16 cellular contexts compared by ENCODE assay signal in the genomic region with DNA sequence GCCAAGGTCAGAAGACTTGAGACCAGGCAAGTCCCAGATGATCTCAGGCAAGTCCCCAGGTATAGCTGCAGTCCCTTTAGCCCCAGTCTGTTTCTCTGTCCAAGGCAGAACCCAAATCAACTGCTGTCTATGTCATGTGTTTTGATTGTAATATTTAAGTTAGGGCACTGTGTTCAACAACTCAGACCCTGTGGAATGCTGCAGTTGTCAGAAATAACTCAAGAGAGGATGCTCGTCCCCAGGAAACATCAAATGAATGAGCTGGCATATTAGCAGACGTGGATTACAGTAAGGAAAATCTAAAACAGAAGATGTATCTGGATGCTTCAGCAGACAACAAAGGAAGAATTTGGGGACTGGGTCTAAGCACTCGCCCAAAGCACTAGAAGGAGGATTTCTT.
DNase-seq lines count a peak whose midpoint lies in the region; ATAC-seq and TF ChIP-seq lines count a peak whose summit lies in the region.
"Had no signal": no experiment of that assay in that cellular context is flagged by ENCODE, and none has a peak within 500 bp of the region (broad histone marks: within the 10 kb centered on the region; RNA-seq: fewer than 3 reads in every experiment).

No MANE protein-coding gene starts in this region.

- H3K27me3 ChIP-seq in BLaER1 (no peaks in the 10 kb centered on the region), Karpas-422 (ENCODE audit: low read length) (no peaks in the 10 kb centered on the region), endodermal cell (ENCODE audit: control insufficient read depth, insufficient read depth, low read length, poor library complexity, severe bottlenecking) (peaks cover 51% of the 10 kb centered on the region), neural cell (ENCODE audit: insufficient read depth, low read depth, low read length) (no peaks in the 10 kb centered on the region)
- H3K27me3 ChIP-seq: stomach had no signal

- TF ChIP-seq EP300 in neural cell (conservative IDR thresholded peaks at IDR 0.05; ENCODE audit: poor library complexity, severe bottlenecking) = no peak

- H3K36me3 Mint-ChIP-seq in endodermal cell (ENCODE audit: low read depth) = no peaks in the 10 kb centered on the region
- no peaks in the 10 kb centered on the region for H3K36me3 Mint-ChIP-seq in activated T-helper 1 cell treated with anti-CD3 and anti-CD28 coated beads, Interleukin-12 subunit alpha, Interleukin-12 subunit beta, Interleukin-2, Interleukin-4 antibody, amounts not matched to agents 30 ng/mL and 10 ng/mL and 1 ng/mL, durations not matched to agents 14 hours and 24 hours and 36 hours (ENCODE audit: low read depth)
- no peaks in the 10 kb centered on the region for H3K36me3 Mint-ChIP-seq in activated T-cell treated with anti-CD3 and anti-CD28 coated beads, Interleukin-2, amount 50 U/mL, for 4 hours (ENCODE audit: insufficient read depth)
- H3K36me3 Mint-ChIP-seq in activated CD8-positive, alpha-beta T cell treated with anti-CD3 and anti-CD28 coated beads, Interleukin-2, amount 10 ng/mL, durations not matched to agents 7 days and 5 days (ENCODE audit: low read depth) = no peaks in the 10 kb centered on the region
- H3K36me3 Mint-ChIP-seq: CD4-positive, CD25-positive, alpha-beta regulatory T cell had no signal

- peaks cover 3% of the 10 kb centered on the region for H3F3A ChIP-seq in neural cell (ENCODE audit: insufficient read depth, low read length, poor library complexity, severe bottlenecking)

- H3K27ac ChIP-seq in BLaER1 (0 out of 2 replicates have a peak overlapping the region, but pooled peaks have one; percentile 10), Karpas-422 (ENCODE audit: low read length) (peak overlapping the region; percentile 80), endodermal cell (ENCODE audit: low read depth, low read length) (no peak overlapping the region), neural cell (ENCODE audit: low read length) (no peak overlapping the region)

- peaks cover 62% of the 10 kb centered on the region for H3K27me3 Mint-ChIP-seq in endodermal cell (ENCODE audit: insufficient read depth)
- peaks cover 26% of the 10 kb centered on the region for H3K27me3 Mint-ChIP-seq in activated T-helper 1 cell treated with anti-CD3 and anti-CD28 coated beads, Interleukin-12 subunit alpha, Interleukin-12 subunit beta, Interleukin-2, Interleukin-4 antibody, amounts not matched to agents 30 ng/mL and 10 ng/mL and 1 ng/mL, durations not matched to agents 14 hours and 24 hours and 36 hours (ENCODE audit: insufficient read depth)
- H3K27me3 Mint-ChIP-seq in activated T-cell treated with anti-CD3 and anti-CD28 coated beads, Interleukin-2, amount 50 U/mL, for 4 hours (ENCODE audit: low read depth) = peaks cover 4% of the 10 kb centered on the region
- peaks cover 24% of the 10 kb centered on the region for H3K27me3 Mint-ChIP-seq in activated CD8-positive, alpha-beta T cell treated with anti-CD3 and anti-CD28 coated beads, Interleukin-2, amount 10 ng/mL, durations not matched to agents 7 days and 5 days (ENCODE audit: low read depth)

- ATAC-seq in activated T-cell treated with anti-CD3 and anti-CD28 coated beads, Interleukin-2, amount 50 U/mL, for 4 hours = no peak
- no peak for ATAC-seq in activated CD8-positive, alpha-beta T cell treated with anti-CD3 and anti-CD28 coated beads, Interleukin-2, amount 10 ng/mL, durations not matched to agents 7 days and 5 days

- DNase-seq in Karpas-422 (no peak), endodermal cell (peak; percentile 27), mesenteric fat pad (ENCODE audit: low spot score) (no peak)
- no peak for DNase-seq in activated T-helper 1 cell treated with anti-CD3 and anti-CD28 coated beads, Interleukin-12 subunit alpha, Interleukin-12 subunit beta, Interleukin-2, Interleukin-4 antibody, amounts not matched to agents 30 ng/mL and 10 ng/mL and 1 ng/mL, durations not matched to agents 14 hours and 24 hours and 36 hours (ENCODE audit: low spot score)
- DNase-seq in activated T-cell treated with anti-CD3 and anti-CD28 coated beads, Interleukin-2, amount 50 U/mL, for 4 hours = no peak
- DNase-seq in activated CD8-positive, alpha-beta T cell treated with anti-CD3 and anti-CD28 coated beads, Interleukin-2, amount 10 ng/mL, durations not matched to agents 7 days and 5 days = no peak
- DNase-seq: activated CD4-positive, alpha-beta T cell treated with anti-CD3 and anti-CD28 coated beads, Interleukin-2, amount 50 U/mL, for 1 hour; CD4-positive, CD25-positive, alpha-beta regulatory T cell; NCI-H1417 treated with DMSO at 0.1 percent for 48 hours; NCI-H510A; stimulated activated CD4-positive, alpha-beta T cell treated with anti-CD3 and anti-CD28 coated beads, Interleukin-4, amount 100 ng/mL, for 4 hours; stomach; T-helper 2 cell had no signal

- H3K9ac ChIP-seq in BLaER1 (0 out of 2 replicates have a peak overlapping the region, but pooled peaks have one; percentile 21), Karpas-422 (ENCODE audit: low read length) (peak overlapping the region; percentile 6; the same call in 1 of the 2 replicates), endodermal cell (ENCODE audit: extremely low read depth, low read length, poor library complexity, severe bottlenecking) (no peak overlapping the region), neural cell (ENCODE audit: low read length) (no peak overlapping the region)

- CTCF ChIA-PET in activated CD8-positive, alpha-beta T cell treated with anti-CD3 and anti-CD28 coated beads, Interleukin-2, amount 10 ng/mL, durations not matched to agents 7 days and 5 days (lab: Charles Lee) = no interaction called here

- H3K4me2 ChIP-seq in BLaER1 = peak overlapping the region; percentile 57; the same call in 1 of the 2 replicates
- H3K4me2 ChIP-seq in Karpas-422 (ENCODE audit: low read depth, low read length, poor library complexity, severe bottlenecking) = no peak overlapping the region
- H3K4me2 ChIP-seq in neural cell (ENCODE audit: low read length) = peak overlapping the region; percentile 7

- H3K4me3 ChIP-seq in BLaER1 (no peak overlapping the region), Karpas-422 (ENCODE audit: low read length) (no peak overlapping the region), endodermal cell (ENCODE audit: low read length) (no peak overlapping the region), neural cell (ENCODE audit: low read length) (peak overlapping the region; percentile 18)
- H3K4me3 ChIP-seq: stomach had no signal

- H3K36me3 ChIP-seq in BLaER1 (peaks cover 100% of the 10 kb centered on the region), Karpas-422 (ENCODE audit: insufficient read depth, low read length) (peaks cover 32% of the 10 kb centered on the region; the same call in 1 of the 2 replicates), endodermal cell (ENCODE audit: control insufficient read depth, insufficient read depth, low read length) (no peaks in the 10 kb centered on the region), neural cell (ENCODE audit: insufficient read depth, low read length) (peaks cover 4% of the 10 kb centered on the region)
- H3K36me3 ChIP-seq: stomach had no signal

- H3K9me3 ChIP-seq in BLaER1 = no peaks in the 10 kb centered on the region
- H3K9me3 ChIP-seq in Karpas-422 (ENCODE audit: low read length) = no peaks in the 10 kb centered on the region
- H3K9me3 ChIP-seq in endodermal cell (ENCODE audit: control insufficient read depth, low read length) = no peaks in the 10 kb centered on the region
- no peaks in the 10 kb centered on the region for H3K9me3 ChIP-seq in neural cell (ENCODE audit: low read length)
- H3K9me3 ChIP-seq: stomach had no signal

- TF ChIP-seq CTCF in endodermal cell (conservative IDR thresholded peaks at IDR 0.05) (no peak), neural cell (IDR thresholded peaks at IDR 0.05; ENCODE audit: poor library complexity, severe bottlenecking) (no peak)

- H2AFZ ChIP-seq in Karpas-422 (ENCODE audit: low read length) (no peak overlapping the region), neural cell (ENCODE audit: low read depth, low read length) (no peak overlapping the region)

- H3K27ac Mint-ChIP-seq in endodermal cell = no peak overlapping the region
- H3K27ac Mint-ChIP-seq in activated T-helper 1 cell treated with anti-CD3 and anti-CD28 coated beads, Interleukin-12 subunit alpha, Interleukin-12 subunit beta, Interleukin-2, Interleukin-4 antibody, amounts not matched to agents 30 ng/mL and 10 ng/mL and 1 ng/mL, durations not matched to agents 14 hours and 24 hours and 36 hours = no peak overlapping the region
- no peak overlapping the region for H3K27ac Mint-ChIP-seq in activated CD8-positive, alpha-beta T cell treated with anti-CD3 and anti-CD28 coated beads, Interleukin-2, amount 10 ng/mL, durations not matched to agents 7 days and 5 days
- H3K27ac Mint-ChIP-seq: activated T-helper 2 cell treated with anti-CD3 and anti-CD28 coated beads, Interferon-gamma antibody, Interleukin-2, Interleukin-4, amounts not matched to agents 10 μg/mL and 5 μg/mL and 100 μg/mL, durations not matched to agents 14 hours and 24 hours and 36 hours; CD4-positive, CD25-positive, alpha-beta regulatory T cell had no signal

- intact Hi-C loops in activated T-helper 1 cell treated with anti-CD3 and anti-CD28 coated beads, Interleukin-12 subunit alpha, Interleukin-12 subunit beta, Interleukin-2, Interleukin-4 antibody, amounts not matched to agents 30 ng/mL and 10 ng/mL and 1 ng/mL, durations not matched to agents 14 hours and 24 hours and 36 hours (cut with micrococcal nuclease) = no loop called here

- H3K79me2 ChIP-seq in Karpas-422 (ENCODE audit: low read length) (peaks cover 100% of the 10 kb centered on the region), neural cell (replicated peaks; ENCODE audit: insufficient read depth, low read length) (peaks cover 78% of the 10 kb centered on the region)

- peaks cover 71% of the 10 kb centered on the region for H3K4me1 ChIP-seq in BLaER1
- H3K4me1 ChIP-seq in Karpas-422 (ENCODE audit: low read length) = peaks cover 51% of the 10 kb centered on the region
- H3K4me1 ChIP-seq in endodermal cell (ENCODE audit: control insufficient read depth, insufficient read depth, low read length) = peaks cover 2% of the 10 kb centered on the region

- H4K20me1 ChIP-seq in BLaER1 (peaks cover 100% of the 10 kb centered on the region), Karpas-422 (ENCODE audit: insufficient read depth, low read depth, low read length) (no peaks in the 10 kb centered on the region), neural cell (ENCODE audit: insufficient read depth) (no peaks in the 10 kb centered on the region)

- TF ChIP-seq RAD21 in neural cell (conservative IDR thresholded peaks at IDR 0.05) = no peak

- H3K9me3 Mint-ChIP-seq in endodermal cell = no peaks in the 10 kb centered on the region
- no peaks in the 10 kb centered on the region for H3K9me3 Mint-ChIP-seq in activated T-helper 1 cell treated with anti-CD3 and anti-CD28 coated beads, Interleukin-12 subunit alpha, Interleukin-12 subunit beta, Interleukin-2, Interleukin-4 antibody, amounts not matched to agents 30 ng/mL and 10 ng/mL and 1 ng/mL, durations not matched to agents 14 hours and 24 hours and 36 hours
- H3K9me3 Mint-ChIP-seq in activated T-cell treated with anti-CD3 and anti-CD28 coated beads, Interleukin-2, amount 50 U/mL, for 4 hours = no peaks in the 10 kb centered on the region
- H3K9me3 Mint-ChIP-seq in activated CD8-positive, alpha-beta T cell treated with anti-CD3 and anti-CD28 coated beads, Interleukin-2, amount 10 ng/mL, durations not matched to agents 7 days and 5 days (ENCODE audit: insufficient read depth) = no peaks in the 10 kb centered on the region
- H3K9me3 Mint-ChIP-seq: activated T-helper 2 cell treated with anti-CD3 and anti-CD28 coated beads, Interferon-gamma antibody, Interleukin-2, Interleukin-4, amounts not matched to agents 10 μg/mL and 5 μg/mL and 100 μg/mL, durations not matched to agents 14 hours and 24 hours and 36 hours had no signal

- no peaks in the 10 kb centered on the region for H3K9me2 ChIP-seq in Karpas-422 (replicated peaks; ENCODE audit: insufficient read depth, low read length)
- no peaks in the 10 kb centered on the region for H3K9me2 ChIP-seq in neural cell (ENCODE audit: insufficient read depth, low read length)

- 85 to 90% methylated on average over 2 to 3 of the region's 3 CpGs for WGBS in endodermal cell (ENCODE audit: insufficient coverage in 1 of 2, insufficient read length in 1 of 2), 2 experiments

- POLR2A ChIA-PET in activated CD8-positive, alpha-beta T cell treated with anti-CD3 and anti-CD28 coated beads, Interleukin-2, amount 10 ng/mL, durations not matched to agents 7 days and 5 days (lab: Charles Lee) = no interaction called here

- no peak overlapping the region for H3K4me3 Mint-ChIP-seq in endodermal cell
- no peak overlapping the region for H3K4me3 Mint-ChIP-seq in activated T-helper 1 cell treated with anti-CD3 and anti-CD28 coated beads, Interleukin-12 subunit alpha, Interleukin-12 subunit beta, Interleukin-2, Interleukin-4 antibody, amounts not matched to agents 30 ng/mL and 10 ng/mL and 1 ng/mL, durations not matched to agents 14 hours and 24 hours and 36 hours
- H3K4me3 Mint-ChIP-seq in activated T-cell treated with anti-CD3 and anti-CD28 coated beads, Interleukin-2, amount 50 U/mL, for 4 hours = no peak overlapping the region
- H3K4me3 Mint-ChIP-seq in activated CD8-positive, alpha-beta T cell treated with anti-CD3 and anti-CD28 coated beads, Interleukin-2, amount 10 ng/mL, durations not matched to agents 7 days and 5 days = no peak overlapping the region
- H3K4me3 Mint-ChIP-seq: CD4-positive, CD25-positive, alpha-beta regulatory T cell had no signal

- H3K4me1 Mint-ChIP-seq in endodermal cell = peaks cover 27% of the 10 kb centered on the region
- no peaks in the 10 kb centered on the region for H3K4me1 Mint-ChIP-seq in activated T-helper 1 cell treated with anti-CD3 and anti-CD28 coated beads, Interleukin-12 subunit alpha, Interleukin-12 subunit beta, Interleukin-2, Interleukin-4 antibody, amounts not matched to agents 30 ng/mL and 10 ng/mL and 1 ng/mL, durations not matched to agents 14 hours and 24 hours and 36 hours (ENCODE audit: low read depth)
- H3K4me1 Mint-ChIP-seq in activated T-cell treated with anti-CD3 and anti-CD28 coated beads, Interleukin-2, amount 50 U/mL, for 4 hours (ENCODE audit: low read depth) = peaks cover 5% of the 10 kb centered on the region
- H3K4me1 Mint-ChIP-seq in activated CD8-positive, alpha-beta T cell treated with anti-CD3 and anti-CD28 coated beads, Interleukin-2, amount 10 ng/mL, durations not matched to agents 7 days and 5 days (ENCODE audit: low read depth) = peaks cover 2% of the 10 kb centered on the region

Comparison
In these comparisons a context has a peak if more than half of its experiments do, and no peak if none do; other contexts are left out.
1. H3K27ac ChIP-seq: peak in BLaER1 (single experiment) and Karpas-422 (single experiment); none in endodermal cell (single experiment) and neural cell (single experiment).
2. H3K9ac ChIP-seq: peak in BLaER1 (single experiment) and Karpas-422 (single experiment); none in endodermal cell (single experiment) and neural cell (single experiment).